ENCODE assay signal across 29 cellular contexts in genomic region chr4:19512086-19512485, GRCh38.
"Had no signal": no experiment of that assay in that cellular context is flagged by ENCODE, and none has a peak within 500 bp of the region (broad histone marks: within the 10 kb centered on the region; RNA-seq: fewer than 3 reads in every experiment).

No MANE protein-coding gene starts in this region.

- H3K9me3 ChIP-seq: left lung, lower lobe of right lung, pancreas, prostate gland, stomach, testis, tibial artery, upper lobe of right lung had no signal

- H3K27me3 ChIP-seq: left lung, pancreas, stomach, testis, tibial artery, upper lobe of right lung had no signal

- H3K36me3 ChIP-seq: left lung, lower lobe of right lung, pancreas, prostate gland, stomach, tibial artery, upper lobe of right lung had no signal

- H3K4me3 ChIP-seq: left lung, lower lobe of right lung, pancreas, prostate gland, skin epidermis, stomach, testis, tibial artery, upper lobe of right lung had no signal

- H3K4me1 ChIP-seq: left lung, lower lobe of right lung, pancreas, prostate gland, stomach, testis, tibial artery, upper lobe of right lung had no signal

- FAIRE-seq: islet of Langerhans, kidney, pancreas, urothelium cell line had no signal

- DNase-seq: hypothalamus; immature natural killer cell; kidney; left colon; left lung; lower lobe of right lung; mammary epithelial cell; mesenchymal stem cell; naive thymus-derived CD4-positive, alpha-beta T cell; nucleus accumbens; pancreas; posterior cingulate gyrus; retina; right cardiac atrium; stimulated activated CD4-positive, alpha-beta T cell treated with anti-CD3 and anti-CD28 coated beads, Interleukin-12 subunit alpha, Interleukin-12 subunit beta, amount 100 ng/mL, for 4 hours; stimulated activated CD4-positive, alpha-beta T cell treated with anti-CD3 and anti-CD28 coated beads, Interleukin-15, amount 100 ng/mL, for 24 hours; stimulated activated CD4-positive, alpha-beta T cell treated with anti-CD3 and anti-CD28 coated beads, Interleukin-2, amount 100 ng/mL, for 24 hours; stimulated activated CD4-positive, alpha-beta T cell treated with anti-CD3 and anti-CD28 coated beads, Interleukin-4, amount 100 ng/mL, for 1 hour; stimulated activated naive B cell treated with anti-CD40 and anti-IgM and Interleukin-4, amounts not matched to agents 10 μg/mL and 1 μg/mL and 100 μg/mL, for 72 hours; stimulated activated naive CD8-positive, alpha-beta T cell treated with anti-CD3 and anti-CD28 coated beads, Interleukin-15, Interleukin-2, amounts not matched to agents 100 U/mL and 50 U/mL, for 24 hours; stomach; testis; tibial artery; trophoblast cell; upper lobe of right lung had no signal

- H3K27ac ChIP-seq: left lung, lower lobe of right lung, pancreas, prostate gland, skin epidermis, stomach, testis, tibial artery, upper lobe of right lung had no signal
